8 cellular contexts compared by ENCODE assay signal in the genomic region with DNA sequence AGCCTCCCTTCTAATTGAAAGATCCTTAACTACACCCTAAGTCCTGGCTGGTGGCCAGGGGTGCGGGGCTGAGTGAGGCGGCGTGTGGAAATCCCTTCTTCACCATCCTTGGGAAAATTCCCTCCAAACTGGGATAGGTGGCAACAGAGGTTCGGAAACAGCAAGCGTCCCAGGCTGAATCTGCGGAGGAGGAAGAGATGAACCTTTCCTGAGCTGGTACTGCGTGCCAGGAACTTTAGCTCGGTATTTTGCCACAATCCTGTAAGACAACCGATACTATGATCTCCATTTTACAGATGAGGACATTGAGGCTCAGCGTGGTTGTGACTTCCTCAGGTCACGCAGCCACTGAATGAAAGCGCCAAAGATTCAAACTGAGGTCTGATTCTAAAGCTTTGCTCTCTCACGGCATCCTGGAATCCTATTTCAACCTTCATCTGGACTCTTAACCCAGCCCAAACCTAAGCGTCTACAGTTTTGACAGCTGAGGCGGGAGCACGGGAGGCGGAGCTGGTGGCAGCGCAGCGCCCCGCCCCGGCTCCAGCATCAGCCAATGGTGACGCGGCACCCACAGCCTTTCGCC. TPM values are rescaled to one million over a fixed set of nuclear protein-coding genes. Genes with fewer than 3 reads are reported as not detected.
A peak's percentile ranks its signal among the peaks of the same experiment; 100 is the strongest.
DNase-seq lines count a peak whose midpoint lies in the region; ATAC-seq and TF ChIP-seq lines count a peak whose summit lies in the region.

No MANE protein-coding gene starts in this region.

- peak overlapping the region; percentile 95 for H3K4me2 ChIP-seq in PC-3 (ENCODE audit: low read length)

- H3K36me3 ChIP-seq in PC-3 (ENCODE audit: low read depth, low read length) (no peaks in the 10 kb centered on the region), esophagus (ENCODE audit: control insufficient read depth in 2 of 2, insufficient read depth in 2 of 2, low read length in 1 of 2) (no peaks in the 10 kb centered on the region), ovary (no peaks in the 10 kb centered on the region)

- POLR2A ChIA-PET in PC-3 (lab: Charles Lee; ENCODE audit: unreplicated experiment) = interaction anchor here (0.7 kb wide), 1 partner anchor 47 kb away, joined by 3 read pairs; no protein-coding TSS in a partner anchor

- no peak for TF ChIP-seq POLR2A in ovary (IDR thresholded peaks at IDR 0.05)

- H3K27me3 ChIP-seq in PC-3 (ENCODE audit: low read length) (no peaks in the 10 kb centered on the region), esophagus (ENCODE audit: control insufficient read depth in 1 of 2, insufficient read depth in 2 of 2, low read length in 2 of 2) (no peaks in the 10 kb centered on the region), ovary (no peaks in the 10 kb centered on the region)

- H3K27me3 Mint-ChIP-seq in activated T-cell treated with anti-CD3 and anti-CD28 coated beads, Interleukin-2, amount 50 U/mL, for 24 hours = no peaks in the 10 kb centered on the region

- intact Hi-C loops in PC-3 (cut with micrococcal nuclease) (loop anchor here (10.0 kb wide), 1 partner anchor 377 kb away; a partner anchor contains a TSS), ovary (cut with DNase I) (no loop called here)

- no peak for TF ChIP-seq CTCF in PC-3 (conservative IDR thresholded peaks at IDR 0.05; ENCODE audit: low read depth, low read length)
- no peak for TF ChIP-seq CTCF in ovary (IDR thresholded peaks at IDR 0.05)

- peak overlapping the region; percentile 79 for H3K4me3 Mint-ChIP-seq in activated T-cell treated with anti-CD3 and anti-CD28 coated beads, Interleukin-2, amount 50 U/mL, for 24 hours

- H2AFZ ChIP-seq in PC-3 (ENCODE audit: low read length) = peak overlapping the region; percentile 94

- no peak for TF ChIP-seq EP300 in ovary (IDR thresholded peaks at IDR 0.05)

- H3K4me1 Mint-ChIP-seq in activated T-cell treated with anti-CD3 and anti-CD28 coated beads, Interleukin-2, amount 50 U/mL, for 24 hours (ENCODE audit: low read depth) = peaks cover 60% of the 10 kb centered on the region

- no peaks in the 10 kb centered on the region for H3F3A ChIP-seq in PC-3 (ENCODE audit: low read length, unreplicated experiment)

- H3K9me3 Mint-ChIP-seq in activated T-cell treated with anti-CD3 and anti-CD28 coated beads, Interleukin-2, amount 50 U/mL, for 24 hours = no peaks in the 10 kb centered on the region

- no peak overlapping the region; the same call in 1 of the 2 replicates for H3K9ac ChIP-seq in PC-3 (ENCODE audit: low read length)

- no peak for DNase-seq in activated T-cell treated with anti-CD3 and anti-CD28 coated beads, Interleukin-2, amount 50 U/mL, for 24 hours
- DNase-seq in activated T-cell treated with anti-CD3 and anti-CD28 coated beads, Interleukin-2, amount 50 U/mL, for 1 hour = no peak
- DNase-seq in PC-3 = no peak
- peak; percentile 17 to 61 (median 54) for DNase-seq in ovary
- DNase-seq in effector CD4-positive, alpha-beta T cell = no peak

- ATAC-seq in PC-3 (no peak; the same call in 1 of the 2 replicates), HG02678 (IDR thresholded peaks at IDR 0.05; ENCODE audit: unreplicated experiment) (no peak), HG03039 (IDR thresholded peaks at IDR 0.05; ENCODE audit: unreplicated experiment) (no peak)

- no peaks in the 10 kb centered on the region for H3K9me2 ChIP-seq in PC-3 (replicated peaks; ENCODE audit: low read length)

- peak overlapping the region; percentile 94 for H3K27ac Mint-ChIP-seq in activated T-cell treated with anti-CD3 and anti-CD28 coated beads, Interleukin-2, amount 50 U/mL, for 24 hours

- peaks cover 34% of the 10 kb centered on the region for H3K4me1 ChIP-seq in PC-3 (ENCODE audit: insufficient read depth, low read length)
- H3K4me1 ChIP-seq in esophagus (ENCODE audit: control insufficient read depth in 2 of 2, insufficient read depth in 2 of 2, low read length in 1 of 2) = peaks cover 0 to 2% of the 10 kb centered on the region in 2 donors
- H3K4me1 ChIP-seq in ovary (ENCODE audit: insufficient read depth) = no peaks in the 10 kb centered on the region

- peaks cover 33% of the 10 kb centered on the region for H3K36me3 Mint-ChIP-seq in activated T-cell treated with anti-CD3 and anti-CD28 coated beads, Interleukin-2, amount 50 U/mL, for 24 hours (ENCODE audit: low read depth)

- H3K27ac ChIP-seq in PC-3 (ENCODE audit: low read length) = no peak overlapping the region
- H3K27ac ChIP-seq in esophagus (ENCODE audit: low read depth in 2 of 2, low read length in 1 of 2) = peak overlapping the region; percentile 96
- H3K27ac ChIP-seq in ovary = no peak overlapping the region

- BruUV-seq in PC-3 (replicated peaks; lab: Mats Ljungman, UMichigan) = TSS peak; percentile 37

- CTCF ChIA-PET in PC-3 (lab: Charles Lee) = interaction anchor here (0.6 to 1.3 kb wide), 4 partner anchors 65 to 373 kb away, joined by 3 to 19 read pairs (median 4); a partner anchor contains a TSS

- H3K4me3 ChIP-seq in PC-3 (ENCODE audit: low read length) = peak overlapping the region; percentile 69
- H3K4me3 ChIP-seq in esophagus (ENCODE audit: low read depth in 1 of 2, low read length in 2 of 2) = peak overlapping the region; percentile 48 to 51
- peak overlapping the region; percentile 30 for H3K4me3 ChIP-seq in ovary

- no peaks in the 10 kb centered on the region for H3K9me3 ChIP-seq in PC-3 (ENCODE audit: low read length)
- no peaks in the 10 kb centered on the region for H3K9me3 ChIP-seq in esophagus (ENCODE audit: control insufficient read depth in 2 of 2, insufficient read depth in 1 of 2, low read depth in 1 of 2, low read length in 1 of 2)
- H3K9me3 ChIP-seq in ovary = no peaks in the 10 kb centered on the region

- no peaks in the 10 kb centered on the region for H3K79me2 ChIP-seq in PC-3 (ENCODE audit: low read length)

- no peaks in the 10 kb centered on the region for H4K20me1 ChIP-seq in PC-3 (ENCODE audit: low read length)

- 3% methylated on average over 24 of the region's 24 CpGs for WGBS in esophagus, 2 donors
- WGBS in ovary, 3 donors = 2 to 4% (median 2%) methylated on average over 24 of the region's 24 CpGs

RNA-seq across cellular contexts. Expression of a gene that starts 0.6 kb away (rescaled TPM):
- 8.5 and 8.6 TPM in 2 replicates for total RNA-seq in PC-3 (2014; rRNA removed)
- polyA plus RNA-seq in esophagus = 10 to 100 TPM; 11.6 to 12.1 TPM
- 10 to 100 TPM; 26.7 to 39.3 (median 38.6) TPM for total RNA-seq in ovary
- polyA plus RNA-seq in ovary = 10 to 100 TPM; 11.2 to 57.6 TPM

RNA-seq across cellular contexts. Expression of a gene that starts 47.9 kb away (rescaled TPM):
- 0.07 TPM in 1 of 2 replicates, not detected in the other for total RNA-seq in PC-3 (2014; rRNA removed)
- 10 to 100 TPM in 1 of 2 donors, 1 to 10 TPM in 1; 6.2 to 11.0 TPM for polyA plus RNA-seq in esophagus
- total RNA-seq in ovary = 1 to 10 TPM in 6 of 7 donors, under 1 TPM in 1; 0.88 to 1.5 (median 1.1) TPM
- 1 to 10 TPM in 1 of 2 donors, under 1 TPM in 1; 0.53 to 1.4 TPM for polyA plus RNA-seq in ovary

Comparison
In these comparisons a context has a peak if more than half of its experiments do, and no peak if none do; other contexts are left out.
1. DNase-seq: peak in ovary (5 of 5); none in activated T-cell treated with anti-CD3 and anti-CD28 coated beads, Interleukin-2, amount 50 U/mL, for 24 hours (single experiment), activated T-cell treated with anti-CD3 and anti-CD28 coated beads, Interleukin-2, amount 50 U/mL, for 1 hour (single experiment), PC-3 (single experiment) and effector CD4-positive, alpha-beta T cell (single experiment).
2. H3K27ac ChIP-seq: peak in esophagus (2 of 2); none in PC-3 (single experiment) and ovary (0 of 2).
3. Peak in every context shown above with its lines, with median percentiles within 50 percentile points of each other: H3K4me3 ChIP-seq.